Comparison of ENCODE assay signal across 27 cellular contexts in genomic region chr9:89887286-89887685, GRCh38.
DNase-seq lines count a peak whose midpoint lies in the region; ATAC-seq, FAIRE-seq and TF ChIP-seq lines count a peak whose summit lies in the region.
"Had no signal": no experiment of that assay in that cellular context is flagged by ENCODE, and none has a peak within 500 bp of the region (broad histone marks: within the 10 kb centered on the region; RNA-seq: fewer than 3 reads in every experiment).

No MANE protein-coding gene starts in this region.

- H3K23ac ChIP-seq in H9 (ENCODE audit: insufficient read length, low read depth, low read length) (no peak overlapping the region), H1 (ENCODE audit: insufficient read length) (no peak overlapping the region)

- H3K79me1 ChIP-seq in H9 (ENCODE audit: insufficient read depth, low read depth, low read length, poor library complexity, severe bottlenecking) (no peaks in the 10 kb centered on the region), H1 (ENCODE audit: low read depth, low read length) (peaks cover 3% of the 10 kb centered on the region; the same call in 1 of the 2 replicates)

- H3K4me3 ChIP-seq in H1 (ENCODE audit: extremely low read depth in 1 of 4, insufficient read depth in 2 of 4, low read depth in 3 of 4, low read length in 4 of 4), result no peak overlapping the region
- H3K4me3 ChIP-seq in gastrocnemius medialis, result no peak overlapping the region
- H3K4me3 ChIP-seq: esophagus squamous epithelium, HAP-1, lower lobe of right lung, transverse colon had no signal

- peaks cover 4 to 9% of the 10 kb centered on the region in 2 experiments; a peak in 3 of 4 replicates for H3K4me1 Mint-ChIP-seq in H9
- H3K4me1 Mint-ChIP-seq: neural crest cell had no signal

- no peak overlapping the region for H4K91ac ChIP-seq in H9 (ENCODE audit: insufficient read length, low read depth, low read length)
- H4K91ac ChIP-seq in H1 (replicated peaks; ENCODE audit: insufficient read length, low read length), result no peak overlapping the region

- H2BK20ac ChIP-seq in H9 (ENCODE audit: low read depth, low read length, poor library complexity, severe bottlenecking) (no peak overlapping the region), H1 (ENCODE audit: low read length) (0 out of 2 replicates have a peak overlapping the region, but pooled peaks have one; percentile 18)

- H2BK120ac ChIP-seq in H9 (ENCODE audit: low read depth, low read length, poor library complexity, severe bottlenecking) (no peak overlapping the region), H1 (replicated peaks; ENCODE audit: low read depth, low read length) (no peak overlapping the region)

- intact Hi-C loops in gastrocnemius medialis (cut with DNase I; ENCODE audit: low total_unique reads), result loop anchor here (10.0 kb wide), 1 partner anchor 402 kb away; no protein-coding TSS in a partner anchor

- no peak overlapping the region for H3K18ac ChIP-seq in H9 (ENCODE audit: insufficient read length, low read depth, low read length)
- no peak overlapping the region for H3K18ac ChIP-seq in H1 (ENCODE audit: extremely low read depth, low read length)

- H3K9ac ChIP-seq in H9 (ENCODE audit: extremely low read depth, insufficient read length, low read length) (no peak overlapping the region), H1 (replicated peaks in 1 of 4; ENCODE audit: extremely low read depth in 1 of 4, low read depth in 3 of 4, low read length in 3 of 4) (no peak overlapping the region)
- H3K9ac ChIP-seq: KMS-11 had no signal

- no peaks in the 10 kb centered on the region; a peak in 2 of 7 replicates for H3K36me3 Mint-ChIP-seq in H9 (ENCODE audit: insufficient read depth in 1 of 3, low read depth in 3 of 3)

- H4K20me1 ChIP-seq in H9 (ENCODE audit: control insufficient read depth, insufficient read depth, insufficient read length) (no peaks in the 10 kb centered on the region), H1 (replicated peaks in 1 of 2; ENCODE audit: control insufficient read depth in 1 of 2, insufficient read depth in 2 of 2, low read length in 2 of 2) (peaks cover 0 to 6% of the 10 kb centered on the region in 2 experiments)

- H3K9me3 Mint-ChIP-seq in H9, result peaks cover 3 to 10% of the 10 kb centered on the region in 2 experiments; a peak in 1 of 5 replicates
- H3K9me3 Mint-ChIP-seq: activated naive CD4-positive, alpha-beta T cell treated with anti-CD3 and anti-CD28 coated beads for 36 hours; activated T-cell treated with anti-CD3 and anti-CD28 coated beads, Interleukin-2, amount 50 U/mL, for 4 hours; effector memory CD8-positive, alpha-beta T cell; neural crest cell; T-helper 1 cell treated with Interleukin-12 subunit alpha and Interleukin-12 subunit beta and Interleukin-4 antibody, amounts not matched to agents 30 μg/mL and 1 μg/mL, for 36 hours had no signal

- H3K36me3 ChIP-seq in H1 (ENCODE audit: control insufficient read depth in 2 of 4, insufficient read depth in 4 of 4, low read length in 3 of 4) (no peaks in the 10 kb centered on the region; a peak in 1 of 8 replicates), gastrocnemius medialis (no peaks in the 10 kb centered on the region)
- H3K36me3 ChIP-seq: esophagus squamous epithelium, HAP-1, lower lobe of right lung, transverse colon had no signal

- H3T11ph ChIP-seq in H9 (ENCODE audit: low read length), result no peak overlapping the region

- H4K8ac ChIP-seq in H9 (replicated peaks; ENCODE audit: insufficient read length, low read depth, low read length) (no peak overlapping the region), H1 (ENCODE audit: extremely low read depth, insufficient read depth, low read length) (no peak overlapping the region)

- H3K23me2 ChIP-seq in H9 (ENCODE audit: insufficient read length, low read depth, low read length, poor library complexity, severe bottlenecking) (no peaks in the 10 kb centered on the region), H1 (ENCODE audit: low read depth, low read length) (peaks cover 5% of the 10 kb centered on the region; the same call in 1 of the 2 replicates)

- WGBS in H9 (ENCODE audit: extremely low coverage, insufficient read length, low lambda C conversion rate), result no CpG with 5 or more reads among the region's 4 CpGs
- 90% methylated on average over 4 of the region's 4 CpGs; no CpG with 5 or more reads in 1 of the 2 experiments for WGBS in H1 (ENCODE audit: extremely low coverage in 1 of 2, insufficient coverage in 1 of 2, insufficient read length in 1 of 2, insufficient replicate concordance in 2 of 2, low coverage in 1 of 2, low lambda C conversion rate in 2 of 2, missing lambda C conversion rate in 1 of 2), 2 experiments

- H3K27me3 ChIP-seq in H9 (ENCODE audit: insufficient read depth, low read length), result no peaks in the 10 kb centered on the region
- H3K27me3 ChIP-seq in H1 (replicated peaks in 1 of 4; ENCODE audit: control insufficient read depth in 3 of 4, extremely low read depth in 1 of 4, insufficient read depth in 3 of 4, low read length in 3 of 4), result no peaks in the 10 kb centered on the region
- no peaks in the 10 kb centered on the region for H3K27me3 ChIP-seq in gastrocnemius medialis
- H3K27me3 ChIP-seq: esophagus squamous epithelium, transverse colon had no signal

- H2BK5ac ChIP-seq in H9 (ENCODE audit: insufficient read length, low read length), result no peak overlapping the region
- H2BK5ac ChIP-seq in H1 (ENCODE audit: low read depth, low read length), result no peak overlapping the region; the same call in 1 of the 2 replicates

- in situ Hi-C loops in gastrocnemius medialis (cut with MboI; ENCODE audit: low sequenced_read_pairs in 4 of 4), result loop anchor here (25.0 kb wide), 1 partner anchor 275 kb away; the partner anchor contains the start of gene GADD45G (in 4 of the 4)

- no peak overlapping the region for H2BK15ac ChIP-seq in H9 (ENCODE audit: low read depth, low read length)
- no peak overlapping the region for H2BK15ac ChIP-seq in H1 (ENCODE audit: low read length)

- H3K9me3 ChIP-seq in H9 (ENCODE audit: control insufficient read depth, low read depth, low read length), result no peaks in the 10 kb centered on the region
- H3K9me3 ChIP-seq in H1 (ENCODE audit: insufficient read depth in 2 of 2, low read depth in 1 of 2, low read length in 1 of 2), result no peaks in the 10 kb centered on the region; a peak in 1 of 4 replicates
- no peaks in the 10 kb centered on the region for H3K9me3 ChIP-seq in gastrocnemius medialis
- H3K9me3 ChIP-seq: esophagus squamous epithelium, HAP-1, lower lobe of right lung, transverse colon had no signal

- H2AFZ ChIP-seq in H9 (ENCODE audit: low read length), result no peak overlapping the region
- no peak overlapping the region for H2AFZ ChIP-seq in H1 (ENCODE audit: low read length)

- H3K56ac ChIP-seq in H9 (ENCODE audit: insufficient read length, low read depth, low read length) (no peak overlapping the region), H1 (replicated peaks; ENCODE audit: insufficient read length, low read depth, low read length) (no peak overlapping the region)

- H3K4ac ChIP-seq in H9 (ENCODE audit: low read depth, low read length) (no peak overlapping the region), H1 (replicated peaks; ENCODE audit: insufficient read length, low read depth, low read length) (no peak overlapping the region)

- TF ChIP-seq CTCF in H9 (conservative IDR thresholded peaks at IDR 0.05) (no peak), H1 (IDR thresholded peaks at IDR 0.05; ENCODE audit: control extremely low read depth in 1 of 3, insufficient read depth in 1 of 3, low read depth in 1 of 3, low read length in 3 of 3) (no peak), gastrocnemius medialis (IDR thresholded peaks at IDR 0.05 in 4 of 5, conservative IDR thresholded peaks at IDR 0.05 in 1 of 5) (no peak)

- no peak for FAIRE-seq in H1 (lab: Jason Lieb, UNC)
- FAIRE-seq: A204.1, colon, frontal cortex, RCC 7860 had no signal

- H4K5ac ChIP-seq in H9 (ENCODE audit: insufficient read length, low read depth, low read length), result no peak overlapping the region
- H4K5ac ChIP-seq in H1 (ENCODE audit: insufficient read length, low read depth, low read length), result no peak overlapping the region

- H2AK5ac ChIP-seq in H9 (ENCODE audit: insufficient read length, low read length), result no peak overlapping the region
- H2AK5ac ChIP-seq in H1 (ENCODE audit: low read depth, low read length), result no peak overlapping the region

- ATAC-seq in gastrocnemius medialis, result no peak
- ATAC-seq in GM21717 (IDR thresholded peaks at IDR 0.05; ENCODE audit: unreplicated experiment), result no peak
- ATAC-seq: activated T-cell treated with anti-CD3 and anti-CD28 coated beads, Interleukin-2, amount 50 U/mL, for 4 hours; effector memory CD8-positive, alpha-beta T cell; sciatic nerve had no signal

- H2BK12ac ChIP-seq in H9 (ENCODE audit: insufficient read length, low read depth, low read length), result no peak overlapping the region
- no peak overlapping the region for H2BK12ac ChIP-seq in H1 (ENCODE audit: low read depth, low read length)

- no peak for TF ChIP-seq POLR2A in H1 (IDR thresholded peaks at IDR 0.05; ENCODE audit: control extremely low read depth in 1 of 2, low read depth in 2 of 2, low read length in 2 of 2)
- no peak for TF ChIP-seq POLR2A in gastrocnemius medialis (IDR thresholded peaks at IDR 0.05)

- no peaks in the 10 kb centered on the region for H3K79me2 ChIP-seq in H9 (ENCODE audit: insufficient read depth, low read length)
- H3K79me2 ChIP-seq in H1 (ENCODE audit: control insufficient read depth in 1 of 2, insufficient read depth in 2 of 2, low read length in 2 of 2), result no peaks in the 10 kb centered on the region

- no peak for TF ChIP-seq RAD21 in H1 (IDR thresholded peaks at IDR 0.05 in 1 of 2, conservative IDR thresholded peaks at IDR 0.05 in 1 of 2; ENCODE audit: low read depth in 2 of 2, low read length in 2 of 2)

- H3K27me3 Mint-ChIP-seq in H9 (ENCODE audit: low read depth), result peaks cover 6% of the 10 kb centered on the region; the same call in 1 of the 2 replicates

- H3K27ac Mint-ChIP-seq in H9, result no peak overlapping the region
- H3K27ac Mint-ChIP-seq: activated naive CD4-positive, alpha-beta T cell treated with anti-CD3 and anti-CD28 coated beads for 36 hours; effector memory CD8-positive, alpha-beta T cell; T-helper 1 cell treated with Interleukin-12 subunit alpha and Interleukin-12 subunit beta and Interleukin-4 antibody, amounts not matched to agents 30 μg/mL and 1 μg/mL, for 36 hours had no signal

- DNase-seq in NCI-H345 (lab: John Stamatoyannopoulos, UW), result peak; percentile 21
- DNase-seq in NCI-H345 treated with DMSO at 0.1 percent for 48 hours (lab: John Stamatoyannopoulos, UW; ENCODE audit: unreplicated experiment), result no peak
- peak; percentile 6 for DNase-seq in H9
- DNase-seq in H1 (ENCODE audit: low read depth in 1 of 2, low spot score in 2 of 2), result no peak
- DNase-seq in gastrocnemius medialis, result no peak
- DNase-seq in amygdala (lab: John Stamatoyannopoulos, UW), result no peak
- DNase-seq in EL, result no peak
- DNase-seq: activated CD4-positive, alpha-beta T cell treated with anti-CD3 and anti-CD28 coated beads for 1 hour; activated naive CD4-positive, alpha-beta T cell treated with anti-CD3 and anti-CD28 coated beads for 36 hours; activated T-cell treated with anti-CD3 and anti-CD28 coated beads, Interleukin-2, amount 50 U/mL, for 4 hours; AML-193; effector memory CD8-positive, alpha-beta T cell; esophagus squamous epithelium; hypothalamus; lower lobe of right lung; NCI-H1436 treated with DMSO at 0.1 percent for 48 hours; transverse colon had no signal

- H3K27ac ChIP-seq in H9 (ENCODE audit: insufficient read length, low read depth, low read length) (no peak overlapping the region), H1 (ENCODE audit: low read depth, low read length) (no peak overlapping the region), gastrocnemius medialis (peak overlapping the region; percentile 74 to 90 (median 81))
- H3K27ac ChIP-seq: esophagus squamous epithelium, KMS-11, lower lobe of right lung, transverse colon had no signal

- no peak for TF ChIP-seq EP300 in H1 (IDR thresholded peaks at IDR 0.05; ENCODE audit: borderline replicate concordance in 1 of 2, low read depth in 2 of 2, low read length in 2 of 2)

- POLR2A ChIA-PET in H1 (lab: Charles Lee; ENCODE audit: partially characterized antibody), result no interaction called here

- H3K4me2 ChIP-seq in H9 (ENCODE audit: insufficient read depth, insufficient read length, low read length) (no peak overlapping the region), H1 (ENCODE audit: insufficient read depth in 1 of 2, low read depth in 2 of 2, low read length in 2 of 2) (no peak overlapping the region)
- H3K4me2 ChIP-seq: KMS-11 had no signal

- H3K14ac ChIP-seq in H9 (ENCODE audit: insufficient read depth, low read length), result no peak overlapping the region
- no peak overlapping the region for H3K14ac ChIP-seq in H1 (ENCODE audit: insufficient read length)

- no peak overlapping the region; a peak in 1 of 5 replicates for H3K4me3 Mint-ChIP-seq in H9
- H3K4me3 Mint-ChIP-seq: activated naive CD4-positive, alpha-beta T cell treated with anti-CD3 and anti-CD28 coated beads for 36 hours; activated T-cell treated with anti-CD3 and anti-CD28 coated beads, Interleukin-2, amount 50 U/mL, for 4 hours; effector memory CD8-positive, alpha-beta T cell; neural crest cell; T-helper 1 cell treated with Interleukin-12 subunit alpha and Interleukin-12 subunit beta and Interleukin-4 antibody, amounts not matched to agents 30 μg/mL and 1 μg/mL, for 36 hours had no signal

- H3K4me1 ChIP-seq in H9 (ENCODE audit: insufficient read depth, low read length) (no peaks in the 10 kb centered on the region), H1 (replicated peaks in 1 of 4; ENCODE audit: control insufficient read depth in 3 of 4, insufficient read depth in 4 of 4, low read length in 3 of 4) (peaks cover 0 to 3% (median 0%) of the 10 kb centered on the region in 4 experiments; a peak in 1 of 7 replicates), gastrocnemius medialis (peaks cover 38 to 49% of the 10 kb centered on the region in 2 donors)
- H3K4me1 ChIP-seq: HAP-1 had no signal

- CTCF ChIA-PET in H1 (lab: Charles Lee; ENCODE audit: partially characterized antibody), result interaction anchor here (0.9 kb wide), 1 partner anchor 60 kb away, joined by 3 read pairs; no protein-coding TSS in a partner anchor

Comparison
In these comparisons a context has a peak if more than half of its experiments do, and no peak if none do; other contexts are left out.
1. DNase-seq: peak in NCI-H345 (single experiment) and H9 (single experiment); none in NCI-H345 treated with DMSO at 0.1 percent for 48 hours (single experiment), H1 (0 of 2), gastrocnemius medialis (0 of 2), amygdala (0 of 56) and EL (single experiment).
2. H3K27ac ChIP-seq: peak in gastrocnemius medialis (4 of 4); none in H9 (single experiment) and H1 (single experiment).